21 cellular contexts compared by ENCODE assay signal in the genomic region with DNA sequence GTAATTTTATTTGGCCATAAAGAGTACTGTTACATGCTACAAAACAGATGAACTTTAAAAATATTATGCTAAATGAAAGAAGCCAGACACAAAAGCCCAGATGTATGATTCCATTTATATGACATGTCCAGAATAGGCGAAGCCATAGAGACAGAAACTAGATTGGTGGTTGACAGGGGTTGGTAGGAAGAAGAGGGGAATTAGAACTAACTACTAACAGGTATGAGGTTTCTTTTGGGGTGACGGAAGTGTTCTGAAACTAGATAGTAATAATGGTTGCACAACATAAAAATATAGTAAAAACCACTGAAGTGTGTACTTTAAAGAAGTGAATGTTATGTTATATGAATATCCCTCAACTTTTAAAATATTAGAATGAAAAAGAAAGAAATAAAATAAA.
"Had no signal": no experiment of that assay in that cellular context is flagged by ENCODE, and none has a peak within 500 bp of the region (broad histone marks: within the 10 kb centered on the region; RNA-seq: fewer than 3 reads in every experiment).

No MANE protein-coding gene starts in this region.

- ATAC-seq: activated CD8-positive, alpha-beta memory T cell treated with anti-CD3 and anti-CD28 coated beads, Interleukin-2, amount 10 ng/mL, durations not matched to agents 7 days and 5 days; T-helper 17 cell; WTC11 had no signal

- H3K9me3 ChIP-seq: breast epithelium, colonic mucosa had no signal

- H3K27me3 ChIP-seq: breast epithelium, colonic mucosa had no signal

- H3K4me3 ChIP-seq: breast epithelium, colonic mucosa had no signal

- H3K27ac ChIP-seq: breast epithelium, colonic mucosa had no signal

- H3K36me3 ChIP-seq: breast epithelium, colonic mucosa had no signal

- DNase-seq: activated CD4-positive, alpha-beta T cell treated with anti-CD3 and anti-CD28 coated beads for 48 hours; activated CD4-positive, alpha-beta T cell treated with anti-CD3 and anti-CD28 coated beads, Interleukin-2, amount 50 U/mL, for 48 hours; activated CD4-positive, CD25-positive, alpha-beta regulatory T cell treated with anti-CD3 and anti-CD28 coated beads, Interleukin-2, amount 50 U/mL, for 72 hours; activated CD8-positive, alpha-beta memory T cell treated with anti-CD3 and anti-CD28 coated beads, Interleukin-2, amount 10 ng/mL, durations not matched to agents 7 days and 5 days; activated effector memory CD4-positive, alpha-beta T cell treated with Interleukin-2 at 50 U/mL for 16 hours; activated naive CD4-positive, alpha-beta T cell; activated T-cell treated with anti-CD3 and anti-CD28 coated beads, Interleukin-2, amount 50 U/mL, for 24 hours; aorta; caudate nucleus; colonic mucosa; NCI-H1048; NCI-H1930; NCI-H2171; NCI-H2227 treated with DMSO at 0.1 percent for 48 hours; NCI-H526; NCI-H774; SIG-M5; T-helper 17 cell; T-helper 9 cell had no signal
